In genomic region chr9:93223241-93224180, GRCh38 we compare ENCODE assay signal across 8 cellular contexts. TPM values are rescaled to one million over a fixed set of nuclear protein-coding genes. Genes with fewer than 3 reads are reported as not detected.
A peak's percentile ranks its signal among the peaks of the same experiment; 100 is the strongest.
DNase-seq lines count a peak whose midpoint lies in the region; ATAC-seq and TF ChIP-seq lines count a peak whose summit lies in the region.

No MANE protein-coding gene starts in this region.

- DNase-seq in EH (ENCODE audit: low read depth) (peak; percentile 83), NCI-H774 (lab: John Stamatoyannopoulos, UW) (peak; percentile 19), fibroblast of the aortic adventitia (ENCODE audit: low read depth) (peak; percentile 47), retinal pigment epithelial cell (ENCODE audit: low read depth) (peak; percentile 74), SK-N-DZ (ENCODE audit: low spot score) (no peak), SW480 (ENCODE audit: low spot score) (no peak)

- H3K4me3 ChIP-seq in fibroblast of the aortic adventitia (ENCODE audit: low read depth, low read length): no peak overlapping the region
- H3K4me3 ChIP-seq in retinal pigment epithelial cell (ENCODE audit: low read length): no peak overlapping the region

- no peak for TF ChIP-seq CTCF in fibroblast of the aortic adventitia (IDR thresholded peaks at IDR 0.05; ENCODE audit: insufficient read depth, low read length)
- no peak for TF ChIP-seq CTCF in retinal pigment epithelial cell (conservative IDR thresholded peaks at IDR 0.05; ENCODE audit: low read depth, low read length)

- ATAC-seq in HG02884 (IDR thresholded peaks at IDR 0.05; ENCODE audit: unreplicated experiment): no peak
- no peak for ATAC-seq in GM18861 (IDR thresholded peaks at IDR 0.05; ENCODE audit: unreplicated experiment)

RNA-seq across cellular contexts. Expression of gene WNK2, which starts 39.6 kb away (rescaled TPM):
- not detected in 2 replicates for total RNA-seq in fibroblast of the aortic adventitia (ENCODE audit: low replicate concordance)
- polyA plus RNA-seq in SK-N-DZ (2014; cell fraction: cytosol; rRNA removed): 13.0 and 30.9 TPM in 2 replicates
- 28.0 and 59.2 TPM in 2 replicates for polyA plus RNA-seq in SK-N-DZ (2014; cell fraction: nucleus; rRNA removed)

Comparison
In these comparisons a context has a peak if more than half of its experiments do, and no peak if none do; other contexts are left out.
1. DNase-seq: peak in EH (single experiment), NCI-H774 (single experiment), fibroblast of the aortic adventitia (single experiment) and retinal pigment epithelial cell (single experiment); none in SK-N-DZ (single experiment) and SW480 (single experiment).